16 cellular contexts compared by ENCODE assay signal in the genomic region with DNA sequence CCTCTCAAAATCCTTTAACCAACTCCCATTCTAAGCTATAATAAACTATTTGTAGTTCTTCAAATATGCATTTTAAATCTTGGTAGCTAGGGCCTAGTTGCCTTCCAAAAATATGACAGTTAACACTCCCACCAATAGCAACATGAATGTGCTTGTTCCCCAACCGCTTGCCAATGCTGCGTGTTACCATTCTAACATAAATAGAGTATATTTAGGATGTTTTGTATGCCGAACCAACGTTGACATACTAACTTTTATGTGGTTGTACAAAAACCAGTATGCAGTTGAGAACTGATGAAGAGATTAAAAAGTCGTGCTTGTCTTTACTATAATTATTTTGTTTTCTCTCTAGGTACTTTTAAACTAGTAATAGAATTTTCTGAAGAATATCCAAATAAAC.
"Had no signal": no experiment of that assay in that cellular context is flagged by ENCODE, and none has a peak within 500 bp of the region (broad histone marks: within the 10 kb centered on the region; RNA-seq: fewer than 3 reads in every experiment).

No MANE protein-coding gene starts in this region.

- H3K27me3 ChIP-seq: cardiac muscle cell, dorsolateral prefrontal cortex, gastrocnemius medialis, heart left ventricle, neutrophil, thyroid gland had no signal

- H3K27ac ChIP-seq: cardiac muscle cell, dorsolateral prefrontal cortex, heart left ventricle, lower lobe of right lung, neutrophil, parathyroid adenoma, SK-N-MC, thyroid gland, WERI-Rb-1 had no signal

- H3K9me3 ChIP-seq: gastrocnemius medialis, heart left ventricle, lower lobe of right lung, neutrophil, thyroid gland had no signal

- ATAC-seq: gastrocnemius medialis, heart left ventricle, left colon, lower lobe of right lung had no signal

- H3K4me3 ChIP-seq: cardiac muscle cell, dorsolateral prefrontal cortex, gastrocnemius medialis, heart left ventricle, lower lobe of right lung, SK-N-MC, thyroid gland had no signal

- H3K4me1 ChIP-seq: parathyroid adenoma, thyroid gland had no signal

- DNase-seq: activated gamma-delta T cell; dorsolateral prefrontal cortex; erythroblast; gastrocnemius medialis; heart left ventricle; left colon; lower lobe of right lung; retina; stimulated activated CD4-positive, alpha-beta T cell treated with anti-CD3 and anti-CD28 coated beads, Interleukin-12 subunit alpha, Interleukin-12 subunit beta, amount 100 ng/mL, for 4 hours; stimulated activated CD4-positive, alpha-beta T cell treated with anti-CD3 and anti-CD28 coated beads, Interleukin-2, amount 100 ng/mL, for 24 hours; thyroid gland; WERI-Rb-1 had no signal

- H2AFZ ChIP-seq: parathyroid adenoma had no signal

- H3K9ac ChIP-seq: parathyroid adenoma had no signal
